Comparison of ENCODE assay signal across 20 cellular contexts in genomic region chr13:21011378-21011777, GRCh38. TPM values are rescaled to one million over a fixed set of nuclear protein-coding genes. Genes with fewer than 3 reads are reported as not detected.
DNase-seq lines count a peak whose midpoint lies in the region; ATAC-seq, FAIRE-seq and TF ChIP-seq lines count a peak whose summit lies in the region.
"Had no signal": no experiment of that assay in that cellular context is flagged by ENCODE, and none has a peak within 500 bp of the region (broad histone marks: within the 10 kb centered on the region; RNA-seq: fewer than 3 reads in every experiment).

No MANE protein-coding gene starts in this region.

- peak; percentile 57 for ATAC-seq in GM12878
- no peak for ATAC-seq in gastrocnemius medialis
- ATAC-seq in GM21528 (IDR thresholded peaks at IDR 0.05; ENCODE audit: low FRiP score, unreplicated experiment), result no peak
- ATAC-seq: left colon, Panc1 had no signal

- no peaks in the 10 kb centered on the region for H3K27me3 ChIP-seq in GM23248 (replicated peaks; ENCODE audit: insufficient read depth)
- H3K27me3 ChIP-seq in GM12878 (replicated peaks in 1 of 2; ENCODE audit: control insufficient read depth in 2 of 2, insufficient read depth in 2 of 2, low read length in 1 of 2), result no peaks in the 10 kb centered on the region
- H3K27me3 ChIP-seq in mesenchymal stem cell (ENCODE audit: control insufficient read depth in 1 of 2, insufficient read depth in 1 of 2, low read length in 2 of 2), result no peaks in the 10 kb centered on the region
- H3K27me3 ChIP-seq in gastrocnemius medialis, result no peaks in the 10 kb centered on the region

- H2AFZ ChIP-seq in GM23248 (no peak overlapping the region), GM12878 (ENCODE audit: control insufficient read depth, low read depth, low read length) (no peak overlapping the region), mesenchymal stem cell (ENCODE audit: low read depth, low read length) (no peak overlapping the region)
- H2AFZ ChIP-seq: parathyroid adenoma had no signal

- H3K9me2 ChIP-seq in GM23248 (ENCODE audit: insufficient read depth), result no peaks in the 10 kb centered on the region

- POLR2A ChIA-PET in GM12878 (lab: Charles Lee), result no interaction called here

- H3K36me3 ChIP-seq in GM23248 (ENCODE audit: low read depth) (no peaks in the 10 kb centered on the region), GM12878 (ENCODE audit: control insufficient read depth in 2 of 2, insufficient read depth in 2 of 2, low read length in 1 of 2) (no peaks in the 10 kb centered on the region), mesenchymal stem cell (ENCODE audit: control insufficient read depth in 1 of 2, insufficient read depth in 2 of 2, low read depth in 1 of 2, low read length in 2 of 2) (peaks cover 3 to 10% of the 10 kb centered on the region in 2 experiments), gastrocnemius medialis (no peaks in the 10 kb centered on the region)

- H2BK5ac ChIP-seq in mesenchymal stem cell (ENCODE audit: low read depth, low read length, poor library complexity, severe bottlenecking), result peak overlapping the region; percentile 32

- no peak overlapping the region for H3K4ac ChIP-seq in mesenchymal stem cell (ENCODE audit: low read depth in 1 of 2, low read length in 2 of 2)

- no peak overlapping the region for H2BK15ac ChIP-seq in mesenchymal stem cell (ENCODE audit: low read depth, poor library complexity, severe bottlenecking)

- DNase-seq in GM23248 (no peak), GM12878 (ENCODE audit: low read depth, low spot score) (no peak), mesenchymal stem cell (peak; percentile 40), gastrocnemius medialis (no peak), foreskin fibroblast (no peak), SK-N-DZ (ENCODE audit: low spot score) (no peak), HUDEP-2 (lab: John Stamatoyannopoulos, UW; ENCODE audit: unreplicated experiment in 76 of 76) (no peak)
- DNase-seq: activated CD4-positive, alpha-beta T cell treated with anti-CD3 and anti-CD28 coated beads for 48 hours; effector CD8-positive, alpha-beta T cell; GF-D8; left colon; NCI-H1436; NCI-H2171; NCI-H526 treated with DMSO at 0.1 percent for 48 hours; stimulated activated CD4-positive, alpha-beta T cell treated with anti-CD3 and anti-CD28 coated beads, Interleukin-4, amount 100 ng/mL, for 24 hours had no signal

- H2AK5ac ChIP-seq in mesenchymal stem cell (ENCODE audit: low read length, severe bottlenecking), result peak overlapping the region; percentile 47

- no peak for TF ChIP-seq EP300 in GM12878 (IDR thresholded peaks at IDR 0.05; ENCODE audit: borderline replicate concordance in 1 of 2, control insufficient read depth in 1 of 2, low read depth in 2 of 2, low read length in 2 of 2)

- H2BK120ac ChIP-seq in mesenchymal stem cell (ENCODE audit: low read depth, low read length), result no peak overlapping the region

- H3K4me3 ChIP-seq in GM23248 (no peak overlapping the region), GM12878 (no peak overlapping the region), mesenchymal stem cell (ENCODE audit: insufficient read depth in 1 of 2, low read depth in 1 of 2, low read length in 2 of 2) (no peak overlapping the region), gastrocnemius medialis (no peak overlapping the region), foreskin fibroblast (ENCODE audit: low read depth in 1 of 2, low read length in 2 of 2) (no peak overlapping the region)
- H3K4me3 ChIP-seq: smooth muscle cell had no signal

- BruUV-seq in GM12878 (replicated peaks; lab: Mats Ljungman, UMichigan), result no TSS peak

- H3K9ac ChIP-seq in GM23248, result no peak overlapping the region
- H3K9ac ChIP-seq in GM12878 (ENCODE audit: control insufficient read depth, insufficient read depth, low read length), result no peak overlapping the region
- no peak overlapping the region for H3K9ac ChIP-seq in mesenchymal stem cell (ENCODE audit: low read length)
- H3K9ac ChIP-seq: parathyroid adenoma had no signal

- peaks cover 66% of the 10 kb centered on the region for H3K4me1 ChIP-seq in GM23248 (ENCODE audit: insufficient read depth)
- H3K4me1 ChIP-seq in GM12878 (ENCODE audit: control insufficient read depth, insufficient read depth, low read length), result no peaks in the 10 kb centered on the region; the same call in 1 of the 2 replicates
- H3K4me1 ChIP-seq in mesenchymal stem cell (ENCODE audit: control insufficient read depth, insufficient read depth, low read depth, low read length), result peaks cover 34% of the 10 kb centered on the region
- peaks cover 81 to 87% of the 10 kb centered on the region in 2 donors for H3K4me1 ChIP-seq in gastrocnemius medialis

- no peak overlapping the region for H3K14ac ChIP-seq in mesenchymal stem cell (ENCODE audit: low read length in 2 of 2)

- no peak for TF ChIP-seq CTCF in GM12878 (IDR thresholded peaks at IDR 0.05 in 2 of 3, conservative IDR thresholded peaks at IDR 0.05 in 1 of 3; ENCODE audit: control insufficient read depth in 2 of 3, extremely low read depth in 1 of 3, insufficient read depth in 1 of 3, low read depth in 3 of 3, low read length in 3 of 3)
- TF ChIP-seq CTCF in gastrocnemius medialis (IDR thresholded peaks at IDR 0.05 in 4 of 5, conservative IDR thresholded peaks at IDR 0.05 in 1 of 5), result no peak
- no peak for TF ChIP-seq CTCF in foreskin fibroblast (IDR thresholded peaks at IDR 0.05; ENCODE audit: low read depth, low read length)

- H3K23ac ChIP-seq in mesenchymal stem cell (ENCODE audit: low read length in 2 of 2), result no peak overlapping the region

- H3K18ac ChIP-seq in mesenchymal stem cell (ENCODE audit: low read depth in 1 of 2, low read length in 2 of 2), result no peak overlapping the region

- TF ChIP-seq RAD21 in GM12878 (IDR thresholded peaks at IDR 0.05; ENCODE audit: insufficient read depth, low read depth, low read length), result no peak

- TF ChIP-seq POLR2A in GM12878 (IDR thresholded peaks at IDR 0.05; ENCODE audit: low read depth, low read length), result no peak
- no peak for TF ChIP-seq POLR2A in gastrocnemius medialis (IDR thresholded peaks at IDR 0.05)

- RAD21 ChIA-PET in GM12878 (lab: Charles Lee; ENCODE audit: unreplicated experiment), result no interaction called here

- H3K79me2 ChIP-seq in GM23248 (ENCODE audit: insufficient read depth) (peaks cover 95% of the 10 kb centered on the region), GM12878 (ENCODE audit: control insufficient read depth, insufficient read depth, low read length) (no peaks in the 10 kb centered on the region)
- H3K79me2 ChIP-seq: parathyroid adenoma had no signal

- H3K79me1 ChIP-seq in mesenchymal stem cell (replicated peaks; ENCODE audit: low read length, poor library complexity, severe bottlenecking), result peaks cover 10% of the 10 kb centered on the region

- H4K91ac ChIP-seq in mesenchymal stem cell (ENCODE audit: low read length), result no peak overlapping the region

- intact Hi-C loops in GM12878 (cut with micrococcal nuclease; ENCODE audit: unreplicated experiment), result no loop called here
- intact Hi-C loops in gastrocnemius medialis (cut with DNase I; ENCODE audit: low total_unique reads), result loop anchor here (5.0 kb wide), 1 partner anchor 51 kb away; the partner anchor contains the start of gene LATS2

- H4K20me1 ChIP-seq in GM23248 (ENCODE audit: insufficient read depth) (peaks cover 11% of the 10 kb centered on the region; the same call in 1 of the 2 replicates), GM12878 (ENCODE audit: control insufficient read depth, insufficient read depth) (no peaks in the 10 kb centered on the region)

- no peak overlapping the region for H2BK12ac ChIP-seq in mesenchymal stem cell (ENCODE audit: low read length in 2 of 2)

- CTCF ChIA-PET in GM12878 (lab: Yijun Ruan, JAX), result interaction anchor here (1.0 kb wide), 1 partner anchor 23 kb away, joined by 3 read pairs; no protein-coding TSS in a partner anchor

- H3K9me3 ChIP-seq in GM23248 (ENCODE audit: low read depth), result no peaks in the 10 kb centered on the region
- H3K9me3 ChIP-seq in GM12878 (replicated peaks; ENCODE audit: control insufficient read depth, insufficient read depth, low read length), result no peaks in the 10 kb centered on the region
- no peaks in the 10 kb centered on the region for H3K9me3 ChIP-seq in mesenchymal stem cell (ENCODE audit: control insufficient read depth, low read length)
- no peaks in the 10 kb centered on the region for H3K9me3 ChIP-seq in gastrocnemius medialis

- H3K27ac ChIP-seq in GM23248 (peak overlapping the region; percentile 96), GM12878 (ENCODE audit: control insufficient read depth, insufficient read depth) (no peak overlapping the region), mesenchymal stem cell (ENCODE audit: low read length, poor library complexity, severe bottlenecking) (peak overlapping the region; percentile 87), gastrocnemius medialis (peak overlapping the region; percentile 44 to 91 (median 88))
- H3K27ac ChIP-seq: parathyroid adenoma had no signal

- SMC1A ChIA-PET in GM12878 (lab: Charles Lee; ENCODE audit: uncharacterized antibody, unreplicated experiment), result interaction anchor here (1.1 to 1.4 kb wide), 2 partner anchors 21 to 24 kb away, joined by 3 read pairs; no protein-coding TSS in a partner anchor

- no peak overlapping the region for H4K8ac ChIP-seq in mesenchymal stem cell (ENCODE audit: low read length)

- H3F3A ChIP-seq in GM23248 (ENCODE audit: insufficient read depth), result peaks cover 75% of the 10 kb centered on the region

- H3K4me2 ChIP-seq in GM23248 (ENCODE audit: unreplicated experiment) (no peak overlapping the region), GM12878 (ENCODE audit: control insufficient read depth, insufficient read depth) (no peak overlapping the region), mesenchymal stem cell (ENCODE audit: low read length, poor library complexity, severe bottlenecking) (no peak overlapping the region)
- H3K4me2 ChIP-seq: smooth muscle cell had no signal

- in situ Hi-C loops in GM23248 (cut with MboI), result no loop called here
- in situ Hi-C loops in GM12878 (cut with MboI), result no loop called here
- in situ Hi-C loops in gastrocnemius medialis (cut with MboI; ENCODE audit: low sequenced_read_pairs in 4 of 4), result loop anchor here in 1 of 4 donors (10.0 kb wide), 1 partner anchor 67 kb away; no protein-coding TSS in a partner anchor

- FAIRE-seq in GM12878 (lab: Jason Lieb, UNC), result peak; percentile 7
- FAIRE-seq: GM12892 had no signal

RNA-seq across cellular contexts. Expression of gene LATS2, which starts 50.0 kb away (rescaled TPM):
- 23.0 and 28.5 TPM in 2 replicates for total RNA-seq in GM23248 (2014; rRNA removed; shearing (Covaris generic))
- polyA plus RNA-seq in GM23248 (2016; fragmentation: Nextera tagmentation; extraction: Ambion mirVana) (10.6 and 11.8 TPM in 2 replicates), GM12878 (2011; rRNA removed) (1.0 TPM in 2 replicates), GM12878 (2014; fragmentation: Illumina TruSeq; extraction: Trizol) (3.3 TPM in 2 replicates), GM12878 (2014; fragmentation: Nextera tagmentation; extraction: Ambion mirVana) (1 to 10 TPM in 1 of 2 experiments, under 1 TPM in 1; 0.90 to 1.1 TPM), GM12878 (2014; rRNA removed) (3.2 and 6.0 TPM in 2 replicates), GM12878 (2016; fragmentation: Nextera tagmentation; extraction: Ambion mirVana) (1 to 10 TPM in 1 of 2 experiments, under 1 TPM in 1; 0.91 to 1.2 TPM)
- 6.5 and 8.9 TPM in 2 replicates for total RNA-seq in GM12878 (2013; cell fraction: nucleolus; rRNA removed)
- total RNA-seq in GM12878 (2014; rRNA removed) (3.2 and 3.7 TPM in 2 replicates), GM12878 (2014; rRNA removed; fragmentation: Illumina TruSeq; extraction: Trizol) (2.8 and 2.9 TPM in 2 replicates), GM12878 (2021) (7.8 and 9.8 TPM in 2 replicates), gastrocnemius medialis (10 to 100 TPM; 11.5 to 34.1 (median 18.8) TPM)
- 1.1 TPM for polyA plus RNA-seq in GM12878 (2011; ENCODE audit: low read depth)
- 1.0 and 1.5 TPM in 2 replicates for polyA plus RNA-seq in GM12878 (2011; cell fraction: cytosol; rRNA removed)
- 0.88 and 2.0 TPM in 2 replicates for polyA plus RNA-seq in GM12878 (2011; cell fraction: nucleus; rRNA removed)
- 1.9 and 2.4 TPM in 2 replicates for polyA plus RNA-seq in GM12878 (2012)
- polyA minus RNA-seq in GM12878 (2011; rRNA and poly(A)+ RNA removed), result 1.5 and 1.6 TPM in 2 replicates
- 1.1 and 1.2 TPM in 2 replicates for polyA minus RNA-seq in GM12878 (2011; cell fraction: cytosol; rRNA and poly(A)+ RNA removed)
- 0.85 and 0.96 TPM in 2 replicates for polyA minus RNA-seq in GM12878 (2011; cell fraction: nucleus; rRNA and poly(A)+ RNA removed)
- polyA plus RNA-seq in mesenchymal stem cell (2013, experiment 1 of 2), result 23.0 TPM
- polyA plus RNA-seq in mesenchymal stem cell (2013, experiment 2 of 2), result 23.1 TPM
- not detected in 2 replicates for polyA plus RNA-seq in SK-N-DZ (2014; cell fraction: cytosol; rRNA removed)
- not detected in 2 replicates for polyA plus RNA-seq in SK-N-DZ (2014; cell fraction: nucleus; rRNA removed)
